ENCODE assay signal across 23 cellular contexts in genomic region chr9:37441776-37442370, GRCh38. TPM values are rescaled to one million over a fixed set of nuclear protein-coding genes. Genes with fewer than 3 reads are reported as not detected.
DNase-seq lines count a peak whose midpoint lies in the region; ATAC-seq, FAIRE-seq and TF ChIP-seq lines count a peak whose summit lies in the region.
"Had no signal": no experiment of that assay in that cellular context is flagged by ENCODE, and none has a peak within 500 bp of the region (broad histone marks: within the 10 kb centered on the region; RNA-seq: fewer than 3 reads in every experiment).

No MANE protein-coding gene starts in this region.

- H2AFZ ChIP-seq in HepG2 (ENCODE audit: low read length) (no peak overlapping the region), K562 (ENCODE audit: low read depth, low read length) (no peak overlapping the region), trophoblast cell (ENCODE audit: insufficient read depth, low read length, poor library complexity) (no peak overlapping the region)
- H2AFZ ChIP-seq: GM23338, PC-9 had no signal

- H3K9ac ChIP-seq in HepG2 (ENCODE audit: insufficient read depth, low read depth, low read length) (no peak overlapping the region), K562 (ENCODE audit: insufficient read depth in 1 of 2, low read depth in 2 of 2, low read length in 2 of 2) (no peak overlapping the region), trophoblast cell (ENCODE audit: low read length) (no peak overlapping the region)
- H3K9ac ChIP-seq: BLaER1 had no signal

- H3K4me1 Mint-ChIP-seq in T-cell, result peaks cover 13 to 31% (median 16%) of the 10 kb centered on the region in 3 donors
- H3K4me1 Mint-ChIP-seq: GM23338 had no signal

- H3K4ac ChIP-seq in trophoblast cell (ENCODE audit: low read depth, low read length), result no peak overlapping the region

- H2AK5ac ChIP-seq in trophoblast cell (ENCODE audit: low read length), result no peak overlapping the region

- no TSS peak for BruUV-seq in HepG2 (replicated peaks; lab: Mats Ljungman, UMichigan)
- no TSS peak for BruUV-seq in K562 (replicated peaks; lab: Mats Ljungman, UMichigan)

- intact Hi-C loops in HepG2 (cut with micrococcal nuclease; ENCODE audit: unreplicated experiment), result no loop called here
- intact Hi-C loops in right lobe of liver (cut with DNase I), result no loop called here
- intact Hi-C loops in K562 (cut with micrococcal nuclease), result no loop called here

- 98% methylated on average over 15 of the region's 21 CpGs for WGBS in HepG2 (ENCODE audit: low lambda C conversion rate)
- 50% methylated on average over 2 of the region's 21 CpGs for WGBS in right lobe of liver (ENCODE audit: insufficient coverage, low coverage, low lambda C conversion rate, missing lambda C conversion rate)
- WGBS in K562 (ENCODE audit: insufficient coverage, low coverage, missing lambda C conversion rate), result 94% methylated on average over 21 of the region's 21 CpGs
- WGBS in trophoblast cell (ENCODE audit: extremely low coverage, insufficient coverage, insufficient read length), result no CpG with 5 or more reads among the region's 21 CpGs

- TF ChIP-seq RAD21 in HepG2 (CRISPR knock-in tag; IDR thresholded peaks at IDR 0.05), result no peak
- no peak for TF ChIP-seq RAD21 in K562 (CRISPR knock-in tag; conservative IDR thresholded peaks at IDR 0.05 in 1 of 2, IDR thresholded peaks at IDR 0.05 in 1 of 2)

- peaks cover 37% of the 10 kb centered on the region for H3K4me1 ChIP-seq in HepG2 (ENCODE audit: insufficient read depth, low read length)
- H3K4me1 ChIP-seq in right lobe of liver, result peaks cover 0 to 70% (median 32%) of the 10 kb centered on the region in 4 donors
- no peaks in the 10 kb centered on the region for H3K4me1 ChIP-seq in K562 (replicated peaks in 1 of 2; ENCODE audit: control insufficient read depth in 2 of 2, insufficient read depth in 2 of 2, low read length in 2 of 2)
- no peaks in the 10 kb centered on the region for H3K4me1 ChIP-seq in trophoblast cell (ENCODE audit: control insufficient read depth in 1 of 2, insufficient read depth in 2 of 2, low read length in 2 of 2)
- H3K4me1 ChIP-seq: BLaER1, HAP-1, SJCRH30 had no signal

- CTCF ChIA-PET in HepG2 (lab: Yijun Ruan, JAX; ENCODE audit: low intra/inter-chr PET ratio, low total read pairs) (no interaction called here), K562 (lab: Yijun Ruan, JAX; ENCODE audit: low intra/inter-chr PET ratio) (no interaction called here), T-cell (lab: Charles Lee) (no interaction called here)

- H3K23ac ChIP-seq in trophoblast cell (ENCODE audit: low read length), result no peak overlapping the region

- no peak overlapping the region for H3K4me3 Mint-ChIP-seq in T-cell
- H3K4me3 Mint-ChIP-seq: CD4-positive, alpha-beta T cell; GM23338 had no signal

- H3K79me2 ChIP-seq in HepG2 (ENCODE audit: insufficient read depth, low read length), result peaks cover 20% of the 10 kb centered on the region
- H3K79me2 ChIP-seq in K562 (ENCODE audit: control insufficient read depth, insufficient read depth, low read length), result peaks cover 39% of the 10 kb centered on the region
- peaks cover 1% of the 10 kb centered on the region for H3K79me2 ChIP-seq in trophoblast cell (ENCODE audit: control insufficient read depth, insufficient read depth, low read length, poor library complexity)

- no peak overlapping the region for H4K8ac ChIP-seq in trophoblast cell (ENCODE audit: low read depth, low read length)

- H3K36me3 ChIP-seq in HepG2 (replicated peaks in 1 of 2; ENCODE audit: control insufficient read depth in 1 of 2, insufficient read depth in 2 of 2, low read length in 2 of 2) (peaks cover 18 to 61% of the 10 kb centered on the region in 2 experiments; a peak in 4 of 5 replicates), right lobe of liver (peaks cover 0 to 48% (median 20%) of the 10 kb centered on the region in 4 donors), K562 (ENCODE audit: control insufficient read depth, insufficient read depth, low read length) (peaks cover 72% of the 10 kb centered on the region), trophoblast cell (ENCODE audit: control insufficient read depth in 1 of 2, insufficient read depth in 2 of 2, low read length in 2 of 2) (peaks cover 35 to 47% of the 10 kb centered on the region in 2 experiments)

- no peak overlapping the region for H3K18ac ChIP-seq in trophoblast cell (ENCODE audit: low read length)

- no peaks in the 10 kb centered on the region for H3K9me3 Mint-ChIP-seq in T-cell
- H3K9me3 Mint-ChIP-seq: CD4-positive, alpha-beta T cell; GM23338 had no signal

- H4K12ac ChIP-seq in trophoblast cell (ENCODE audit: low read depth, low read length), result no peak overlapping the region

- no peak overlapping the region for H3K27ac Mint-ChIP-seq in T-cell
- H3K27ac Mint-ChIP-seq: CD4-positive, alpha-beta T cell; GM23338 had no signal

- H3K27me3 ChIP-seq in HepG2 (ENCODE audit: control insufficient read depth in 1 of 2, insufficient read depth in 2 of 2, low read length in 2 of 2), result no peaks in the 10 kb centered on the region
- H3K27me3 ChIP-seq in right lobe of liver, result no peaks in the 10 kb centered on the region
- H3K27me3 ChIP-seq in K562 (ENCODE audit: control insufficient read depth in 2 of 2, insufficient read depth in 2 of 2, low read length in 2 of 2), result no peaks in the 10 kb centered on the region
- H3K27me3 ChIP-seq in trophoblast cell (ENCODE audit: insufficient read depth, low read length), result no peaks in the 10 kb centered on the region
- H3K27me3 ChIP-seq: BLaER1, SJCRH30 had no signal

- no peak overlapping the region for H3K14ac ChIP-seq in trophoblast cell (ENCODE audit: low read length)

- no peak overlapping the region for H3K27ac ChIP-seq in HepG2 (ENCODE audit: extremely low read length, insufficient read depth, low read length)
- no peak overlapping the region for H3K27ac ChIP-seq in right lobe of liver
- no peak overlapping the region for H3K27ac ChIP-seq in K562 (ENCODE audit: extremely low read depth, low read depth, low read length)
- H3K27ac ChIP-seq in trophoblast cell (ENCODE audit: low read depth, low read length), result no peak overlapping the region
- H3K27ac ChIP-seq: BLaER1, PC-9, SJCRH30 had no signal

- no peak overlapping the region for H2BK120ac ChIP-seq in trophoblast cell (ENCODE audit: insufficient read depth, low read length, poor library complexity)

- H4K91ac ChIP-seq in trophoblast cell (ENCODE audit: low read depth, low read length), result no peak overlapping the region

- H3K9me1 ChIP-seq in K562 (ENCODE audit: control insufficient read depth, insufficient read depth, low read length), result no peaks in the 10 kb centered on the region

- in situ Hi-C loops in HepG2 (cut with HindIII; ENCODE audit: extremely low pct_ligation_motif_present, low pct_unique_long_range_greater_than_20kb), result no loop called here
- in situ Hi-C loops in K562 (cut with MboI), result no loop called here

- H3K36me3 Mint-ChIP-seq in T-cell, result peaks cover 42% of the 10 kb centered on the region

- no peak for ATAC-seq in HepG2
- ATAC-seq in right lobe of liver, result no peak
- ATAC-seq in K562, result no peak
- no peak for ATAC-seq in T-cell (replicated peaks in 1 of 4)
- ATAC-seq: GM23338 had no signal

- TF ChIP-seq EP300 in HepG2 (IDR thresholded peaks at IDR 0.05; ENCODE audit: low read depth in 2 of 2, low read length in 2 of 2) (no peak), HepG2 (CRISPR knock-in tag; IDR thresholded peaks at IDR 0.05; ENCODE audit: borderline replicate concordance) (no peak), K562 (IDR thresholded peaks at IDR 0.05; ENCODE audit: low read length) (no peak)

- FAIRE-seq in HepG2 (lab: Jason Lieb, UNC), result no peak
- no peak for FAIRE-seq in K562 (lab: Jason Lieb, UNC)
- peak; percentile 76 for FAIRE-seq in urothelium cell line (lab: Jason Lieb, UNC)
- FAIRE-seq: GM12892, GM18507 had no signal

- H3K27me3 Mint-ChIP-seq in T-cell, result no peaks in the 10 kb centered on the region
- H3K27me3 Mint-ChIP-seq: CD4-positive, alpha-beta T cell had no signal

- DNase-seq in HepG2 (ENCODE audit: low spot score) (no peak), right lobe of liver (no peak), K562 (ENCODE audit: extremely low read depth in 1 of 4, low spot score in 3 of 4) (peak in 1 of 4 experiments; percentile 11), trophoblast cell (peak; percentile 50 to 70), urothelium cell line (ENCODE audit: low spot score) (no peak), T-cell (no peak), GM10266 (ENCODE audit: extremely low spot score) (no peak)
- no peak for DNase-seq in effector CD8-positive, alpha-beta T cell (lab: John Stamatoyannopoulos, UW)
- DNase-seq: CD4-positive, alpha-beta T cell; COR-L47; DND-41; NCI-H1092; NCI-H1436 treated with DMSO at 0.1 percent for 48 hours; NCI-H1930; NCI-H510A; NCI-H748 treated with DMSO at 0.1 percent for 48 hours; PC-9; SJCRH30 had no signal

- H3K4me3 ChIP-seq in HepG2 (replicated peaks in 1 of 3; ENCODE audit: insufficient read depth in 1 of 3, low read depth in 2 of 3, low read length in 3 of 3), result no peak overlapping the region
- no peak overlapping the region for H3K4me3 ChIP-seq in right lobe of liver
- no peak overlapping the region for H3K4me3 ChIP-seq in K562
- H3K4me3 ChIP-seq in trophoblast cell (ENCODE audit: low read depth, low read length), result no peak overlapping the region
- H3K4me3 ChIP-seq: BLaER1, GM23338, HAP-1, PC-9, SJCRH30 had no signal

- H2BK5ac ChIP-seq in trophoblast cell (ENCODE audit: low read depth, low read length, poor library complexity), result no peak overlapping the region

- no peak overlapping the region for H3K4me2 ChIP-seq in HepG2 (ENCODE audit: low read depth, low read length)
- no peak overlapping the region for H3K4me2 ChIP-seq in K562 (ENCODE audit: insufficient read depth, low read length)
- no peak overlapping the region for H3K4me2 ChIP-seq in trophoblast cell (ENCODE audit: low read length)
- H3K4me2 ChIP-seq: BLaER1, GM23338, PC-9 had no signal

- TF ChIP-seq POLR2A in HepG2 (IDR thresholded peaks at IDR 0.05; ENCODE audit: insufficient read depth in 1 of 2, low read depth in 2 of 2, low read length in 2 of 2), result no peak; a peak in 1 of 4 replicates
- no peak for TF ChIP-seq POLR2A in right lobe of liver (IDR thresholded peaks at IDR 0.05)
- no peak for TF ChIP-seq POLR2A in K562 (conservative IDR thresholded peaks at IDR 0.05)

- POLR2A ChIA-PET in HepG2 (lab: Yijun Ruan, JAX), result interaction anchor here (1.1 to 2.2 kb wide), 2 partner anchors 11 to 20 kb away, joined by 3 to 5 read pairs; partner anchors contain the start of gene GRHPR
- POLR2A ChIA-PET in K562 (lab: Yijun Ruan, JAX), result interaction anchor here (0.6 to 3.1 kb wide), 6 partner anchors 8 to 29 kb away, joined by 3 to 13 read pairs (median 3); partner anchors contain the start of gene ZBTB5
- POLR2A ChIA-PET in T-cell (lab: Charles Lee), result no interaction called here

- H3K9me3 ChIP-seq in HepG2 (ENCODE audit: low read length) (no peaks in the 10 kb centered on the region), right lobe of liver (no peaks in the 10 kb centered on the region), K562 (replicated peaks; ENCODE audit: control insufficient read depth, insufficient read depth, low read depth, low read length) (no peaks in the 10 kb centered on the region), trophoblast cell (ENCODE audit: insufficient read depth, low read depth, low read length) (no peaks in the 10 kb centered on the region)
- H3K9me3 ChIP-seq: BLaER1, HAP-1, SJCRH30 had no signal

- TF ChIP-seq CTCF in HepG2 (CRISPR knock-in tag; IDR thresholded peaks at IDR 0.05) (no peak), right lobe of liver (IDR thresholded peaks at IDR 0.05) (no peak), K562 (IDR thresholded peaks at IDR 0.05 in 2 of 3, conservative IDR thresholded peaks at IDR 0.05 in 1 of 3; ENCODE audit: insufficient read depth in 2 of 3, low read depth in 1 of 3, low read length in 3 of 3) (no peak), GM10266 (IDR thresholded peaks at IDR 0.05; ENCODE audit: control insufficient read depth, insufficient read depth, low read depth, missing control alignments) (no peak)

- H2BK12ac ChIP-seq in trophoblast cell (ENCODE audit: low read length), result no peak overlapping the region

- H4K20me1 ChIP-seq in HepG2 (ENCODE audit: insufficient read depth, low read length) (peaks cover 13% of the 10 kb centered on the region), K562 (replicated peaks; ENCODE audit: control insufficient read depth, insufficient read depth, low read length) (peaks cover 12% of the 10 kb centered on the region; the same call in 1 of the 2 replicates)

- no peaks in the 10 kb centered on the region for H3K79me1 ChIP-seq in trophoblast cell (ENCODE audit: low read length)

RNA-seq across cellular contexts. Expression of gene GRHPR, which starts 19.4 kb away (rescaled TPM):
- total RNA-seq in HepG2 (2016; rRNA removed; fragmentation: Illumina TruSeq; extraction: Trizol) (115 and 127 TPM in 2 replicates), right lobe of liver (100 to 1,000 TPM; 159 to 424 (median 359) TPM), K562 (2014; rRNA removed) (142 and 188 TPM in 2 replicates), K562 (2014; rRNA removed; fragmentation: Illumina TruSeq; extraction: Trizol) (60.4 and 81.2 TPM in 2 replicates), K562 (2015; rRNA removed; fragmentation: Illumina TruSeq; extraction: Trizol) (124 and 128 TPM in 2 replicates), K562 (2021) (120 TPM in 2 replicates), T-cell (10 to 100 TPM; 33.3 to 63.8 (median 43.9) TPM)
- 58.9 and 75.1 TPM in 2 replicates for total RNA-seq in HepG2 (2016; cell fraction: cytosol; rRNA removed; fragmentation: Illumina TruSeq; extraction: Trizol; ENCODE audit: low read depth)
- total RNA-seq in HepG2 (2016; cell fraction: insoluble cytoplasmic fraction; rRNA removed; fragmentation: Illumina TruSeq; extraction: Trizol), result 119 and 128 TPM in 2 replicates
- 66.5 and 84.7 TPM in 2 replicates for total RNA-seq in HepG2 (2016; cell fraction: membrane; rRNA removed; fragmentation: Illumina TruSeq; extraction: Trizol)
- 73.9 and 76.5 TPM in 2 replicates for total RNA-seq in HepG2 (2016; cell fraction: nucleus; rRNA removed; fragmentation: Illumina TruSeq; extraction: Trizol)
- polyA plus RNA-seq in HepG2 (2011; rRNA removed) (113 and 127 TPM in 2 replicates), K562 (2011; rRNA removed) (140 and 170 TPM in 2 replicates), K562 (2014; fragmentation: Illumina TruSeq; extraction: Trizol) (108 and 122 TPM in 2 replicates), K562 (2014; fragmentation: Nextera tagmentation; extraction: Ambion mirVana) (10 to 100 TPM; 38.9 to 59.0 TPM), K562 (2014; rRNA removed) (144 and 164 TPM in 2 replicates)
- polyA plus RNA-seq in HepG2 (2011; cell fraction: cytosol; rRNA removed), result 126 and 161 TPM in 2 replicates
- polyA plus RNA-seq in HepG2 (2011; cell fraction: nucleus; rRNA removed), result 121 and 122 TPM in 2 replicates
- 66.2 and 76.0 TPM in 2 replicates for polyA plus RNA-seq in HepG2 (2012)
- 48.7 and 72.2 TPM in 2 replicates for polyA plus RNA-seq in HepG2 (2016; cell fraction: cytosol; fragmentation: Illumina TruSeq; extraction: Trizol; ENCODE audit: low read depth)
- polyA plus RNA-seq in HepG2 (2016; cell fraction: insoluble cytoplasmic fraction; fragmentation: Illumina TruSeq; extraction: Trizol; ENCODE audit: low read depth), result 135 and 143 TPM in 2 replicates
- polyA plus RNA-seq in HepG2 (2016; cell fraction: membrane; fragmentation: Illumina TruSeq; extraction: Trizol; ENCODE audit: low read depth), result 58.4 and 72.9 TPM in 2 replicates
- polyA plus RNA-seq in HepG2 (2016; cell fraction: nucleus; fragmentation: Illumina TruSeq; extraction: Trizol; ENCODE audit: insufficient read depth, low read depth), result 111 and 117 TPM in 2 replicates
- polyA minus RNA-seq in HepG2 (2011; rRNA and poly(A)+ RNA removed; ENCODE audit: low replicate concordance), result 126 and 157 TPM in 2 replicates
- 42.8 and 47.7 TPM in 2 replicates for polyA minus RNA-seq in HepG2 (2011; cell fraction: cytosol; rRNA and poly(A)+ RNA removed)
- polyA minus RNA-seq in HepG2 (2011; cell fraction: nucleus; rRNA and poly(A)+ RNA removed), result 54.1 and 61.8 TPM in 2 replicates
- 153 and 249 TPM in 2 replicates for total RNA-seq in K562 (2011; cell fraction: chromatin; rRNA removed; ENCODE audit: low replicate concordance)
- 152 and 167 TPM in 2 replicates for total RNA-seq in K562 (2011; cell fraction: nucleolus; rRNA removed)
- total RNA-seq in K562 (2011; cell fraction: nucleoplasm; rRNA removed), result 169 and 188 TPM in 2 replicates
- polyA plus RNA-seq in K562 (2011; cell fraction: cytosol; rRNA removed), result 244 and 362 TPM in 2 replicates
- 198 and 228 TPM in 2 replicates for polyA plus RNA-seq in K562 (2011; cell fraction: nucleus; rRNA removed)
- 125 and 212 TPM in 2 replicates for polyA plus RNA-seq in K562 (2012)
- 88.7 and 103 TPM in 2 replicates for polyA minus RNA-seq in K562 (2011; rRNA and poly(A)+ RNA removed)
- polyA minus RNA-seq in K562 (2011; cell fraction: cytosol; rRNA and poly(A)+ RNA removed), result 76.4 and 82.6 TPM in 2 replicates
- polyA minus RNA-seq in K562 (2011; cell fraction: nucleus; rRNA and poly(A)+ RNA removed), result 75.5 and 95.9 TPM in 2 replicates
- polyA plus RNA-seq in trophoblast cell (2013), result 70.1 and 73.9 TPM in 2 replicates

RNA-seq across cellular contexts. Expression of gene ZBTB5, which starts 23.4 kb away (rescaled TPM):
- total RNA-seq in HepG2 (2016; rRNA removed; fragmentation: Illumina TruSeq; extraction: Trizol) (12.5 and 15.2 TPM in 2 replicates), right lobe of liver (1 to 10 TPM; 4.3 to 6.6 (median 5.5) TPM), K562 (2014; rRNA removed) (14.8 and 15.1 TPM in 2 replicates), K562 (2014; rRNA removed; fragmentation: Illumina TruSeq; extraction: Trizol) (14.8 and 15.3 TPM in 2 replicates), K562 (2015; rRNA removed; fragmentation: Illumina TruSeq; extraction: Trizol) (14.4 and 15.5 TPM in 2 replicates), K562 (2021) (16.6 and 18.9 TPM in 2 replicates), T-cell (10 to 100 TPM; 12.5 to 14.3 (median 13.3) TPM)
- 0.81 and 0.88 TPM in 2 replicates for total RNA-seq in HepG2 (2016; cell fraction: cytosol; rRNA removed; fragmentation: Illumina TruSeq; extraction: Trizol; ENCODE audit: low read depth)
- 12.4 and 14.4 TPM in 2 replicates for total RNA-seq in HepG2 (2016; cell fraction: insoluble cytoplasmic fraction; rRNA removed; fragmentation: Illumina TruSeq; extraction: Trizol)
- 5.8 and 6.1 TPM in 2 replicates for total RNA-seq in HepG2 (2016; cell fraction: membrane; rRNA removed; fragmentation: Illumina TruSeq; extraction: Trizol)
- total RNA-seq in HepG2 (2016; cell fraction: nucleus; rRNA removed; fragmentation: Illumina TruSeq; extraction: Trizol), result 11.2 and 13.3 TPM in 2 replicates
- polyA plus RNA-seq in HepG2 (2011; rRNA removed) (19.7 and 20.5 TPM in 2 replicates), K562 (2011; rRNA removed) (43.2 and 46.6 TPM in 2 replicates), K562 (2014; fragmentation: Illumina TruSeq; extraction: Trizol) (20.1 and 21.2 TPM in 2 replicates), K562 (2014; fragmentation: Nextera tagmentation; extraction: Ambion mirVana) (1 to 10 TPM; 2.3 to 4.7 TPM), K562 (2014; rRNA removed) (16.3 and 16.9 TPM in 2 replicates)
- polyA plus RNA-seq in HepG2 (2011; cell fraction: cytosol; rRNA removed), result 14.8 and 16.3 TPM in 2 replicates
- polyA plus RNA-seq in HepG2 (2011; cell fraction: nucleus; rRNA removed), result 25.4 and 27.5 TPM in 2 replicates
- 10.3 and 11.9 TPM in 2 replicates for polyA plus RNA-seq in HepG2 (2012)
- 0.35 and 0.64 TPM in 2 replicates for polyA plus RNA-seq in HepG2 (2016; cell fraction: cytosol; fragmentation: Illumina TruSeq; extraction: Trizol; ENCODE audit: low read depth)
- polyA plus RNA-seq in HepG2 (2016; cell fraction: insoluble cytoplasmic fraction; fragmentation: Illumina TruSeq; extraction: Trizol; ENCODE audit: low read depth), result 11.5 and 11.7 TPM in 2 replicates
- polyA plus RNA-seq in HepG2 (2016; cell fraction: membrane; fragmentation: Illumina TruSeq; extraction: Trizol; ENCODE audit: low read depth), result 3.5 and 4.3 TPM in 2 replicates
- 16.5 and 19.6 TPM in 2 replicates for polyA plus RNA-seq in HepG2 (2016; cell fraction: nucleus; fragmentation: Illumina TruSeq; extraction: Trizol; ENCODE audit: insufficient read depth, low read depth)
- polyA minus RNA-seq in HepG2 (2011; rRNA and poly(A)+ RNA removed; ENCODE audit: low replicate concordance), result 29.3 and 36.6 TPM in 2 replicates
- 11.4 and 13.4 TPM in 2 replicates for polyA minus RNA-seq in HepG2 (2011; cell fraction: cytosol; rRNA and poly(A)+ RNA removed)
- 23.9 and 25.2 TPM in 2 replicates for polyA minus RNA-seq in HepG2 (2011; cell fraction: nucleus; rRNA and poly(A)+ RNA removed)
- total RNA-seq in K562 (2011; cell fraction: chromatin; rRNA removed; ENCODE audit: low replicate concordance), result 41.8 and 45.3 TPM in 2 replicates
- total RNA-seq in K562 (2011; cell fraction: nucleolus; rRNA removed), result 38.3 and 44.4 TPM in 2 replicates
- 44.4 and 47.6 TPM in 2 replicates for total RNA-seq in K562 (2011; cell fraction: nucleoplasm; rRNA removed)
- polyA plus RNA-seq in K562 (2011; cell fraction: cytosol; rRNA removed), result 33.1 and 42.6 TPM in 2 replicates
- 43.6 and 54.0 TPM in 2 replicates for polyA plus RNA-seq in K562 (2011; cell fraction: nucleus; rRNA removed)
- 13.7 and 13.8 TPM in 2 replicates for polyA plus RNA-seq in K562 (2012)
- 43.5 and 52.8 TPM in 2 replicates for polyA minus RNA-seq in K562 (2011; rRNA and poly(A)+ RNA removed)
- polyA minus RNA-seq in K562 (2011; cell fraction: cytosol; rRNA and poly(A)+ RNA removed), result 15.8 and 19.3 TPM in 2 replicates
- polyA minus RNA-seq in K562 (2011; cell fraction: nucleus; rRNA and poly(A)+ RNA removed), result 20.2 and 29.5 TPM in 2 replicates
- 11.2 and 11.3 TPM in 2 replicates for polyA plus RNA-seq in trophoblast cell (2013)

RNA-seq across cellular contexts. Expression of gene POLR1E, which starts 43.9 kb away (rescaled TPM):
- 37.8 and 49.1 TPM in 2 replicates for total RNA-seq in HepG2 (2016; rRNA removed; fragmentation: Illumina TruSeq; extraction: Trizol)
- total RNA-seq in HepG2 (2016; cell fraction: cytosol; rRNA removed; fragmentation: Illumina TruSeq; extraction: Trizol; ENCODE audit: low read depth), result 12.6 and 13.7 TPM in 2 replicates
- 35.7 and 42.1 TPM in 2 replicates for total RNA-seq in HepG2 (2016; cell fraction: insoluble cytoplasmic fraction; rRNA removed; fragmentation: Illumina TruSeq; extraction: Trizol)
- total RNA-seq in HepG2 (2016; cell fraction: membrane; rRNA removed; fragmentation: Illumina TruSeq; extraction: Trizol), result 24.4 and 28.3 TPM in 2 replicates
- total RNA-seq in HepG2 (2016; cell fraction: nucleus; rRNA removed; fragmentation: Illumina TruSeq; extraction: Trizol), result 19.5 and 22.1 TPM in 2 replicates
- polyA plus RNA-seq in HepG2 (2011; rRNA removed), result 18.9 and 23.0 TPM in 2 replicates
- polyA plus RNA-seq in HepG2 (2011; cell fraction: cytosol; rRNA removed), result 16.9 and 20.6 TPM in 2 replicates
- 6.3 and 8.5 TPM in 2 replicates for polyA plus RNA-seq in HepG2 (2011; cell fraction: nucleus; rRNA removed)
- 15.5 and 19.9 TPM in 2 replicates for polyA plus RNA-seq in HepG2 (2012)
- 9.5 and 9.6 TPM in 2 replicates for polyA plus RNA-seq in HepG2 (2016; cell fraction: cytosol; fragmentation: Illumina TruSeq; extraction: Trizol; ENCODE audit: low read depth)
- polyA plus RNA-seq in HepG2 (2016; cell fraction: insoluble cytoplasmic fraction; fragmentation: Illumina TruSeq; extraction: Trizol; ENCODE audit: low read depth), result 31.1 and 31.2 TPM in 2 replicates
- polyA plus RNA-seq in HepG2 (2016; cell fraction: membrane; fragmentation: Illumina TruSeq; extraction: Trizol; ENCODE audit: low read depth), result 16.1 and 18.2 TPM in 2 replicates
- polyA plus RNA-seq in HepG2 (2016; cell fraction: nucleus; fragmentation: Illumina TruSeq; extraction: Trizol; ENCODE audit: insufficient read depth, low read depth), result 16.7 and 17.8 TPM in 2 replicates
- polyA minus RNA-seq in HepG2 (2011; rRNA and poly(A)+ RNA removed; ENCODE audit: low replicate concordance), result 17.1 and 37.9 TPM in 2 replicates
- polyA minus RNA-seq in HepG2 (2011; cell fraction: cytosol; rRNA and poly(A)+ RNA removed), result 14.0 and 14.2 TPM in 2 replicates
- 17.8 and 20.8 TPM in 2 replicates for polyA minus RNA-seq in HepG2 (2011; cell fraction: nucleus; rRNA and poly(A)+ RNA removed)
- 10 to 100 TPM; 11.7 to 18.1 (median 14.4) TPM for total RNA-seq in right lobe of liver
- 50.0 and 70.5 TPM in 2 replicates for total RNA-seq in K562 (2011; cell fraction: chromatin; rRNA removed; ENCODE audit: low replicate concordance)
- 44.6 and 55.7 TPM in 2 replicates for total RNA-seq in K562 (2011; cell fraction: nucleolus; rRNA removed)
- total RNA-seq in K562 (2011; cell fraction: nucleoplasm; rRNA removed), result 43.4 and 44.5 TPM in 2 replicates
- 61.1 and 70.2 TPM in 2 replicates for total RNA-seq in K562 (2014; rRNA removed)
- 102 and 104 TPM in 2 replicates for total RNA-seq in K562 (2014; rRNA removed; fragmentation: Illumina TruSeq; extraction: Trizol)
- 82.0 and 85.0 TPM in 2 replicates for total RNA-seq in K562 (2015; rRNA removed; fragmentation: Illumina TruSeq; extraction: Trizol)
- 69.0 and 73.1 TPM in 2 replicates for total RNA-seq in K562 (2021)
- polyA plus RNA-seq in K562 (2011; rRNA removed), result 70.3 and 95.1 TPM in 2 replicates
- polyA plus RNA-seq in K562 (2011; cell fraction: cytosol; rRNA removed), result 41.3 and 55.7 TPM in 2 replicates
- 23.3 and 26.4 TPM in 2 replicates for polyA plus RNA-seq in K562 (2011; cell fraction: nucleus; rRNA removed)
- 52.5 and 66.7 TPM in 2 replicates for polyA plus RNA-seq in K562 (2012)
- 89.6 and 91.7 TPM in 2 replicates for polyA plus RNA-seq in K562 (2014; fragmentation: Illumina TruSeq; extraction: Trizol)
- polyA plus RNA-seq in K562 (2014; fragmentation: Nextera tagmentation; extraction: Ambion mirVana), result 10 to 100 TPM; 18.9 to 39.4 TPM
- 74.4 and 85.6 TPM in 2 replicates for polyA plus RNA-seq in K562 (2014; rRNA removed)
- 104 and 115 TPM in 2 replicates for polyA minus RNA-seq in K562 (2011; rRNA and poly(A)+ RNA removed)
- 34.6 and 39.5 TPM in 2 replicates for polyA minus RNA-seq in K562 (2011; cell fraction: cytosol; rRNA and poly(A)+ RNA removed)
- polyA minus RNA-seq in K562 (2011; cell fraction: nucleus; rRNA and poly(A)+ RNA removed), result 23.8 and 26.3 TPM in 2 replicates
- polyA plus RNA-seq in trophoblast cell (2013), result 11.7 and 13.0 TPM in 2 replicates
- 10 to 100 TPM; 31.5 to 37.4 (median 35.0) TPM for total RNA-seq in T-cell

Comparison
In these comparisons a context has a peak if more than half of its experiments do, and no peak if none do; other contexts are left out.
1. DNase-seq: peak in trophoblast cell (2 of 2); none in HepG2 (single experiment), right lobe of liver (0 of 3), urothelium cell line (single experiment), effector CD8-positive, alpha-beta T cell (single experiment), T-cell (0 of 34) and GM10266 (single experiment).
2. POLR2A ChIA-PET loops: an anchor here in HepG2 (1.1 to 2.2 kb wide) and K562 (0.6 to 3.1 kb wide); none called in T-cell.
3. Of the 241 proteins assayed by ChIP-seq in both HepG2 and K562: peak only in HepG2: RBM22; only in K562: POLR2G; in both: none; in neither: 239.